In the genomic region with DNA sequence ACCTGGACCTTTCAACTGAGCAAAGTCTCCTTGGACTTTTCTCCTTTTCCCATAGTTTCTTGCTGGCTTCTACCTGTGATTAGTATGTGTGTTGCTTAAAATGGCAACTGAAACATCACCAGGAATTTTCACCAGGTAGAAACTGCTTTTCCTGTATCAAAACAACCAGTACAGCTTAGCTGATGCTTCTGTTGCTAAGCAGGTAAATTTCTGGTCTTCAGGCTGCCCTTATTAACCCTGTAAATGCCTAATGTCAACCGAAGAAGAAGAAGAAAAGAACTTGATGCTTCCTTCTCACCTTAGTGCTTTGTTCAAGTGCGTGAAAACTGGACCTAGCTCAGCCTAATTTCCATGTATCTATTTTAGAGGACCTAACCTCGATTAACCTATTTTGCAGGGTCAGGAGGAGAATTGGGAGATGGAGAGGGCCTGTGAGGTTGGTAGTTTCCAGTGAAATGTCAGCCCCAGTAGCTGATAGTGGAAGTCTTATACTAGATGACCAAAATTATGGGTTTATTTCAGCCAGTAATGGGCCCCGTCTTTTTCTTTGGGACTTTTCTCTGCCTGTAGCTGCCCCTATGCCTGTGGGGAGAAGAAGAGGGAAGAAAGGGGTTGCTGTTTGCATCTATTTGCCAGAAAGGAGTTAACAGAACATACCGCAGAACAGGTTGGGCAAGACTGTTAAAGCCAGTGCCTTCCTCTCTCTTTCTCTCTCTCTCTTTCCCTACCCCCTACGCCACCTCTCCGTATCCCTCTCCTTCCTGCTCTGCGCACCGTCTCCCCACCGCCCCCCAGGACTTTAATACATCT, we compare ENCODE assay signal across 8 cellular contexts. TPM values are rescaled to one million over a fixed set of nuclear protein-coding genes. Genes with fewer than 3 reads are reported as not detected.
DNase-seq lines count a peak whose midpoint lies in the region; ATAC-seq and TF ChIP-seq lines count a peak whose summit lies in the region.

No MANE protein-coding gene starts in this region.

- H3K4me2 ChIP-seq in mammary epithelial cell (ENCODE audit: insufficient read depth, low read depth, low read length), result peak overlapping the region; percentile 76

- peak overlapping the region; percentile 67 for H2AFZ ChIP-seq in mammary epithelial cell (ENCODE audit: low read depth, low read length)

- H3K27ac ChIP-seq in mammary epithelial cell (ENCODE audit: insufficient read depth, low read depth, low read length), result peak overlapping the region; percentile 63

- intact Hi-C loops in Calu3 (cut with micrococcal nuclease; ENCODE audit: unreplicated experiment) (loop anchor here (10.0 kb wide), 2 partner anchors 99 to 331 kb away; no protein-coding TSS in a partner anchor), mammary epithelial cell (cut with micrococcal nuclease) (loop anchor here (5.0 kb wide), 2 partner anchors 38 to 343 kb away; a partner anchor contains a TSS)

- H3K27me3 ChIP-seq in mammary epithelial cell (ENCODE audit: insufficient read depth, low read length), result no peaks in the 10 kb centered on the region

- peak overlapping the region; percentile 30 for H3K9ac ChIP-seq in mammary epithelial cell (ENCODE audit: insufficient read depth, low read length)

- no peaks in the 10 kb centered on the region for H4K20me1 ChIP-seq in mammary epithelial cell (ENCODE audit: insufficient read depth, low read length)

- CTCF ChIA-PET in Calu3 (lab: Charles Lee) (interaction anchor here (0.7 to 1.1 kb wide), 2 partner anchors 11 to 199 kb away, joined by 3 read pairs; no protein-coding TSS in a partner anchor), mammary epithelial cell (lab: Charles Lee; ENCODE audit: low non-redundant PET) (no interaction called here)

- peak overlapping the region in 2 of 3 experiments; percentile 7 to 25 for H3K4me3 ChIP-seq in mammary epithelial cell (replicated peaks in 1 of 3; ENCODE audit: insufficient read depth in 1 of 3, low read depth in 2 of 3, low read length in 3 of 3)

- ATAC-seq in GM18498 (IDR thresholded peaks at IDR 0.05; ENCODE audit: unreplicated experiment), result no peak

- H3K9me3 Mint-ChIP-seq in Calu3 (ENCODE audit: low read depth, unreplicated experiment) (no peaks in the 10 kb centered on the region), nephron progenitor cell (no peaks in the 10 kb centered on the region)

- no peaks in the 10 kb centered on the region for H3K36me3 ChIP-seq in mammary epithelial cell (ENCODE audit: insufficient read depth, low read length)

- WGBS in mammary epithelial cell (ENCODE audit: low coverage, missing lambda C conversion rate), result 23% methylated on average over 6 of the region's 10 CpGs

- peaks cover 55% of the 10 kb centered on the region for H3K4me1 ChIP-seq in mammary epithelial cell (ENCODE audit: insufficient read depth, low read length)

- in situ Hi-C loops in mammary epithelial cell (cut with MboI; ENCODE audit: low sequenced_read_pairs in 2 of 2), result no loop called here

- no peak for TF ChIP-seq CTCF in Calu3 (IDR thresholded peaks at IDR 0.05; ENCODE audit: unreplicated experiment)
- TF ChIP-seq CTCF in mammary epithelial cell (conservative IDR thresholded peaks at IDR 0.05 in 1 of 2, IDR thresholded peaks at IDR 0.05 in 1 of 2; ENCODE audit: extremely low read depth in 1 of 2, insufficient read depth in 1 of 2, low read depth in 1 of 2, low read length in 2 of 2), result no peak
- no peak for TF ChIP-seq CTCF in nephron progenitor cell (IDR thresholded peaks at IDR 0.05)

- H3K36me3 Mint-ChIP-seq in Calu3 (ENCODE audit: insufficient read depth, unreplicated experiment) (peaks cover 36% of the 10 kb centered on the region), nephron progenitor cell (ENCODE audit: low read depth) (no peaks in the 10 kb centered on the region)

- H3K27me3 Mint-ChIP-seq in Calu3 (ENCODE audit: unreplicated experiment) (no peaks in the 10 kb centered on the region), nephron progenitor cell (ENCODE audit: low read depth, poor library complexity) (no peaks in the 10 kb centered on the region)

- H3K27ac Mint-ChIP-seq in Calu3 (ENCODE audit: unreplicated experiment) (peak overlapping the region; percentile 97), nephron progenitor cell (peak overlapping the region; percentile 77)

- H3K4me1 Mint-ChIP-seq in Calu3 (ENCODE audit: low read depth, unreplicated experiment) (peaks cover 55% of the 10 kb centered on the region), nephron progenitor cell (peaks cover 78% of the 10 kb centered on the region)

- H3K79me2 ChIP-seq in mammary epithelial cell (ENCODE audit: insufficient read depth, low read length), result peaks cover 96% of the 10 kb centered on the region

- peak overlapping the region; percentile 74 for H3K4me3 Mint-ChIP-seq in Calu3 (ENCODE audit: low read depth, unreplicated experiment)
- H3K4me3 Mint-ChIP-seq in nephron progenitor cell, result peak overlapping the region; percentile 12

- dilution Hi-C loops in mammary epithelial cell (cut with HindIII; ENCODE audit: low sequenced_read_pairs), result no loop called here

- DNase-seq in Calu3, result peak; percentile 53
- peak; percentile 83 for DNase-seq in MV-4-11 (lab: John Stamatoyannopoulos, UW)
- DNase-seq in mammary epithelial cell, result peak; percentile 68
- no peak for DNase-seq in nephron progenitor cell
- no peak for DNase-seq in nucleus accumbens (lab: John Stamatoyannopoulos, UW)
- DNase-seq in NCI-H2107 treated with DMSO at 0.1 percent for 48 hours (lab: John Stamatoyannopoulos, UW; ENCODE audit: unreplicated experiment), result no peak
- DNase-seq in stimulated activated CD4-positive, alpha-beta T cell treated with anti-CD3 and anti-CD28 coated beads, Interleukin-2, amount 100 ng/mL, for 24 hours, result no peak

- no TSS peak for BruUV-seq in Calu3 (replicated peaks; lab: Mats Ljungman, UMichigan)
- BruUV-seq in mammary epithelial cell (replicated peaks; lab: Mats Ljungman, UMichigan), result no TSS peak

- no peaks in the 10 kb centered on the region for H3K9me3 ChIP-seq in mammary epithelial cell (replicated peaks; ENCODE audit: insufficient read depth, low read length)

RNA-seq across cellular contexts. Expression of a gene that starts 37.7 kb away (rescaled TPM):
- total RNA-seq in Calu3 (2022) (38.4 and 42.9 TPM in 2 replicates), mammary epithelial cell (10 to 100 TPM; 25.3 to 39.3 TPM)
- 3.7 TPM for polyA plus RNA-seq in mammary epithelial cell
- polyA minus RNA-seq in mammary epithelial cell, result 77.1 TPM

Comparison
In these comparisons a context has a peak if more than half of its experiments do, and no peak if none do; other contexts are left out.
1. DNase-seq: peak in Calu3 (single experiment), MV-4-11 (single experiment) and mammary epithelial cell (single experiment); none in nephron progenitor cell (single experiment), nucleus accumbens (0 of 56), NCI-H2107 treated with DMSO at 0.1 percent for 48 hours (single experiment) and stimulated activated CD4-positive, alpha-beta T cell treated with anti-CD3 and anti-CD28 coated beads, Interleukin-2, amount 100 ng/mL, for 24 hours (0 of 2).